In the genomic region with DNA sequence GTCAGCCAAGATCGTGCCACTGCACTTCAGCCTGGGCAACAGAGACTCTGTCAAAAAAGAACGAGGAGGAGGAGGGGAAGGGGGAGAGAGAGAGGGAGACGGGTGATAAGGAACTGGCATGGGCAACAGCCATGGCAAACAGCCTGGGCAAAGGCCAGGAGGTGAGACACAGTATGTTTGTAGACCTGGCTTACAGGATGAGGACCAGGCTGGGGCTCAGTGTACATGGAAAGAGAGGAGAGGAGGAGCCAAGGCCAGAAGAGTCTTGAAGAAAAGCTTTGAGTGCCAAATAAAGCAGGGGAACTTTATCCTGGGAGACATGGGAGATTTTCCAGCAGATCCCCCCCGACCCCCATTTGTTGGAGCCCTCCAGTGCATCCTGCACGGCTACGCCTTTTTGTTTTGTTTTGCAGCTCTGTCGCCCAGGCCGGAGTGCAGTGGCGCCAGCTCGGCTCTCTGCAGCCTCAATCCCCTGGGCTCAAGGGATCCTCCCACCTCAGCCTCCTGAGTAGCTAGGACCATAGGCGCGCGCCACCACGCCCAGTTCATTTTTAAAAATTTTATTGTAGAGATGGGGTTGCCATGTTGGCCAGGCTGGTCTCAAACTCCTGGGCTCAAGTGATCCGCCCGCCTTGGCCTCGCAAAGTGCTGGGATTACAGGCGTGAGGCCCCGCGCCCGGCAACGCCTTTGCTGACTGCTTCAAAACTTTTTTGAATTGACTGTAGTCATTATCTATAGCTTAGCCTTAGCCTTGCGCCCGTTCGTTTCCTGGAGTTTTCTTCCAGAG, we compare ENCODE assay signal across 8 cellular contexts. TPM values are rescaled to one million over a fixed set of nuclear protein-coding genes. Genes with fewer than 3 reads are reported as not detected.
DNase-seq lines count a peak whose midpoint lies in the region; ATAC-seq and FAIRE-seq lines count a peak whose summit lies in the region.

No MANE protein-coding gene starts in this region.

- peak overlapping the region; percentile 51 for H3K4me3 ChIP-seq in right cardiac atrium (ENCODE audit: low read length)
- H3K4me3 ChIP-seq in small intestine (ENCODE audit: low read depth in 1 of 2, low read length in 2 of 2): peak overlapping the region; percentile 35 to 92

- FAIRE-seq in small intestine (lab: Jason Lieb, UNC): no peak

- peak overlapping the region; percentile 99 for H3K27ac Mint-ChIP-seq in activated naive CD4-positive, alpha-beta T cell treated with anti-CD3 and anti-CD28 coated beads, Interleukin-2, amount 10 ng/mL, durations not matched to agents 7 days and 5 days
- peak overlapping the region; percentile 96 for H3K27ac Mint-ChIP-seq in activated T-helper 17 cell treated with anti-CD3 and anti-CD28 coated beads, Interleukin-2, amount 50 U/mL, for 72 hours

- intact Hi-C loops in right cardiac atrium (cut with DNase I): no loop called here

- H3K36me3 Mint-ChIP-seq in activated naive CD4-positive, alpha-beta T cell treated with anti-CD3 and anti-CD28 coated beads, Interleukin-2, amount 10 ng/mL, durations not matched to agents 7 days and 5 days: peaks cover 31% of the 10 kb centered on the region
- peaks cover 54% of the 10 kb centered on the region for H3K36me3 Mint-ChIP-seq in activated T-helper 17 cell treated with anti-CD3 and anti-CD28 coated beads, Interleukin-2, amount 50 U/mL, for 72 hours (ENCODE audit: low read depth)

- H3K27ac ChIP-seq in right cardiac atrium (ENCODE audit: low read length): peak overlapping the region; percentile 96
- H3K27ac ChIP-seq in small intestine (ENCODE audit: low read depth in 1 of 2, low read length in 1 of 2): peak overlapping the region; percentile 93 to 96

- peak; percentile 34 for DNase-seq in activated naive CD4-positive, alpha-beta T cell treated with anti-CD3 and anti-CD28 coated beads, Interleukin-2, amount 10 ng/mL, durations not matched to agents 7 days and 5 days
- DNase-seq in activated naive CD4-positive, alpha-beta T cell (lab: John Stamatoyannopoulos, UW): no peak
- peak; percentile 29 to 80 (median 73) for DNase-seq in right cardiac atrium
- DNase-seq in small intestine: peak; percentile 71
- DNase-seq in DMS114 treated with DMSO at 0.1 percent for 48 hours (lab: John Stamatoyannopoulos, UW; ENCODE audit: unreplicated experiment): no peak
- no peak for DNase-seq in NCI-H128 (lab: John Stamatoyannopoulos, UW; ENCODE audit: unreplicated experiment)

- H3K4me1 ChIP-seq in right cardiac atrium (ENCODE audit: control insufficient read depth, insufficient read depth, low read length): peaks cover 10% of the 10 kb centered on the region
- peaks cover 3 to 16% of the 10 kb centered on the region in 2 donors for H3K4me1 ChIP-seq in small intestine (ENCODE audit: control insufficient read depth in 2 of 2, insufficient read depth in 1 of 2, low read depth in 1 of 2, low read length in 1 of 2)

- H3K4me3 Mint-ChIP-seq in activated naive CD4-positive, alpha-beta T cell treated with anti-CD3 and anti-CD28 coated beads, Interleukin-2, amount 10 ng/mL, durations not matched to agents 7 days and 5 days: peak overlapping the region; percentile 93
- peak overlapping the region; percentile 91 for H3K4me3 Mint-ChIP-seq in activated T-helper 17 cell treated with anti-CD3 and anti-CD28 coated beads, Interleukin-2, amount 50 U/mL, for 72 hours

- no peaks in the 10 kb centered on the region for H3K36me3 ChIP-seq in small intestine (ENCODE audit: control insufficient read depth in 2 of 2, insufficient read depth in 2 of 2, low read length in 2 of 2)

- H3K4me1 Mint-ChIP-seq in activated naive CD4-positive, alpha-beta T cell treated with anti-CD3 and anti-CD28 coated beads, Interleukin-2, amount 10 ng/mL, durations not matched to agents 7 days and 5 days: peaks cover 43% of the 10 kb centered on the region
- peaks cover 23% of the 10 kb centered on the region for H3K4me1 Mint-ChIP-seq in activated T-helper 17 cell treated with anti-CD3 and anti-CD28 coated beads, Interleukin-2, amount 50 U/mL, for 72 hours

- no peaks in the 10 kb centered on the region for H3K9me3 Mint-ChIP-seq in activated naive CD4-positive, alpha-beta T cell treated with anti-CD3 and anti-CD28 coated beads, Interleukin-2, amount 10 ng/mL, durations not matched to agents 7 days and 5 days
- no peaks in the 10 kb centered on the region for H3K9me3 Mint-ChIP-seq in activated T-helper 17 cell treated with anti-CD3 and anti-CD28 coated beads, Interleukin-2, amount 50 U/mL, for 72 hours

- CTCF ChIA-PET in activated naive CD4-positive, alpha-beta T cell treated with anti-CD3 and anti-CD28 coated beads, Interleukin-2, amount 10 ng/mL, durations not matched to agents 7 days and 5 days (lab: Charles Lee): interaction anchor here (0.6 to 1.9 kb wide), 6 partner anchors 10 to 39 kb away, joined by 3 to 4 read pairs (median 3); no protein-coding TSS in a partner anchor

- H3K27me3 Mint-ChIP-seq in activated naive CD4-positive, alpha-beta T cell treated with anti-CD3 and anti-CD28 coated beads, Interleukin-2, amount 10 ng/mL, durations not matched to agents 7 days and 5 days: no peaks in the 10 kb centered on the region
- H3K27me3 Mint-ChIP-seq in activated T-helper 17 cell treated with anti-CD3 and anti-CD28 coated beads, Interleukin-2, amount 50 U/mL, for 72 hours: no peaks in the 10 kb centered on the region

- H3K9me3 ChIP-seq in right cardiac atrium (ENCODE audit: control insufficient read depth, low read length) (no peaks in the 10 kb centered on the region), small intestine (ENCODE audit: control insufficient read depth, low read depth) (no peaks in the 10 kb centered on the region)

- ATAC-seq in activated T-helper 17 cell treated with anti-CD3 and anti-CD28 coated beads, Interleukin-2, amount 50 U/mL, for 72 hours (replicated peaks): no peak
- peak; percentile 1 for ATAC-seq in right cardiac atrium
- no peak for ATAC-seq in GM19328 (IDR thresholded peaks at IDR 0.05; ENCODE audit: unreplicated experiment)

- WGBS in right cardiac atrium: 10% methylated on average over 25 of the region's 25 CpGs
- 5 to 12% (median 11%) methylated on average over 24 to 25 of the region's 25 CpGs for WGBS in small intestine, 3 donors

- H3K27me3 ChIP-seq in right cardiac atrium (ENCODE audit: control insufficient read depth, insufficient read depth) (no peaks in the 10 kb centered on the region), small intestine (ENCODE audit: control insufficient read depth in 2 of 2, insufficient read depth in 2 of 2, low read length in 2 of 2) (no peaks in the 10 kb centered on the region)

RNA-seq across cellular contexts. Expression of a gene that starts 1.2 kb away (rescaled TPM):
- total RNA-seq in activated T-helper 17 cell treated with anti-CD3 and anti-CD28 coated beads, Interleukin-2, amount 50 U/mL, for 72 hours: 100 to 1,000 TPM; 161 to 255 TPM
- 100 to 1,000 TPM; 180 to 195 (median 185) TPM for total RNA-seq in right cardiac atrium
- 112 TPM for polyA plus RNA-seq in right cardiac atrium
- 10 to 100 TPM; 36.2 to 42.8 (median 38.4) TPM for polyA plus RNA-seq in small intestine

RNA-seq across cellular contexts. Expression of a gene that starts 43.1 kb away (rescaled TPM):
- total RNA-seq in activated T-helper 17 cell treated with anti-CD3 and anti-CD28 coated beads, Interleukin-2, amount 50 U/mL, for 72 hours: 10 to 100 TPM; 19.5 to 22.3 TPM
- 10 to 100 TPM; 11.2 to 13.9 (median 12.6) TPM for total RNA-seq in right cardiac atrium
- polyA plus RNA-seq in right cardiac atrium: 8.6 TPM
- polyA plus RNA-seq in small intestine: 1 to 10 TPM; 2.5 to 9.4 (median 3.0) TPM

Comparison
In these comparisons a context has a peak if more than half of its experiments do, and no peak if none do; other contexts are left out.
1. DNase-seq: peak in activated naive CD4-positive, alpha-beta T cell treated with anti-CD3 and anti-CD28 coated beads, Interleukin-2, amount 10 ng/mL, durations not matched to agents 7 days and 5 days (single experiment), right cardiac atrium (3 of 3) and small intestine (single experiment); none in activated naive CD4-positive, alpha-beta T cell (0 of 4), DMS114 treated with DMSO at 0.1 percent for 48 hours (single experiment) and NCI-H128 (single experiment).
2. ATAC-seq: peak in right cardiac atrium (2 of 2); none in activated T-helper 17 cell treated with anti-CD3 and anti-CD28 coated beads, Interleukin-2, amount 50 U/mL, for 72 hours (single experiment) and GM19328 (single experiment).